ENCODE assay signal across 12 cellular contexts in genomic region chr2:55026202-55026601, GRCh38. TPM values are rescaled to one million over a fixed set of nuclear protein-coding genes. Genes with fewer than 3 reads are reported as not detected.
DNase-seq lines count a peak whose midpoint lies in the region; ATAC-seq, FAIRE-seq and TF ChIP-seq lines count a peak whose summit lies in the region.
"Had no signal": no experiment of that assay in that cellular context is flagged by ENCODE, and none has a peak within 500 bp of the region (broad histone marks: within the 10 kb centered on the region; RNA-seq: fewer than 3 reads in every experiment).

No MANE protein-coding gene starts in this region.

- peaks cover 6 to 30% (median 14%) of the 10 kb centered on the region in 4 donors for H3K4me1 Mint-ChIP-seq in CD4-positive, CD25-positive, alpha-beta regulatory T cell

- intact Hi-C loops in K562 (cut with micrococcal nuclease) = no loop called here
- intact Hi-C loops in stomach (cut with DNase I; ENCODE audit: low total_unique reads) = no loop called here
- intact Hi-C loops in colonic mucosa (cut with DNase I) = no loop called here

- CTCF ChIA-PET in K562 (lab: Yijun Ruan, JAX; ENCODE audit: low intra/inter-chr PET ratio) = no interaction called here

- H3K9me3 ChIP-seq in CD4-positive, CD25-positive, alpha-beta regulatory T cell (ENCODE audit: control insufficient read depth in 2 of 2, low read length in 2 of 2) = no peaks in the 10 kb centered on the region
- no peaks in the 10 kb centered on the region for H3K9me3 ChIP-seq in K562 (replicated peaks; ENCODE audit: control insufficient read depth, insufficient read depth, low read depth, low read length)
- H3K9me3 ChIP-seq in liver (ENCODE audit: control insufficient read depth in 4 of 4, low read length in 3 of 4) = no peaks in the 10 kb centered on the region
- H3K9me3 ChIP-seq in stomach = no peaks in the 10 kb centered on the region
- H3K9me3 ChIP-seq in colonic mucosa = no peaks in the 10 kb centered on the region

- no peak overlapping the region for H3K27ac ChIP-seq in CD4-positive, CD25-positive, alpha-beta regulatory T cell (ENCODE audit: insufficient read depth, low read length, poor library complexity, severe bottlenecking)
- H3K27ac ChIP-seq in K562 (ENCODE audit: extremely low read depth, low read depth, low read length) = no peak overlapping the region
- no peak overlapping the region for H3K27ac ChIP-seq in liver (ENCODE audit: low read depth in 1 of 2, low read length in 2 of 2)
- H3K27ac ChIP-seq in stomach = peak overlapping the region in 1 of 5 donors; percentile 16
- H3K27ac ChIP-seq in colonic mucosa = no peak overlapping the region
- H3K27ac ChIP-seq: WERI-Rb-1 had no signal

- H3K9me3 Mint-ChIP-seq in CD4-positive, CD25-positive, alpha-beta regulatory T cell = no peaks in the 10 kb centered on the region

- no peak for FAIRE-seq in K562 (lab: Jason Lieb, UNC)

- H3K79me2 ChIP-seq in K562 (ENCODE audit: control insufficient read depth, insufficient read depth, low read length) = peaks cover 100% of the 10 kb centered on the region

- H4K20me1 ChIP-seq in K562 (replicated peaks; ENCODE audit: control insufficient read depth, insufficient read depth, low read length) = peaks cover 77% of the 10 kb centered on the region

- in situ Hi-C loops in K562 (cut with MboI) = no loop called here

- peak; percentile 17 to 37 for ATAC-seq in CD4-positive, CD25-positive, alpha-beta regulatory T cell (ENCODE audit: low read depth in 2 of 2)
- ATAC-seq in K562 (no peak), HG03039 (IDR thresholded peaks at IDR 0.05; ENCODE audit: unreplicated experiment) (no peak)

- POLR2A ChIA-PET in K562 (lab: Yijun Ruan, JAX) = interaction anchor here (0.9 to 2.2 kb wide), 10 partner anchors 9 to 182 kb away, joined by 3 to 9 read pairs (median 3); partner anchors contain the start of gene RTN4

- H3K27me3 Mint-ChIP-seq in CD4-positive, CD25-positive, alpha-beta regulatory T cell = no peaks in the 10 kb centered on the region
- H3K27me3 Mint-ChIP-seq: CD8-positive, alpha-beta memory T cell had no signal

- H3K9ac ChIP-seq in K562 (ENCODE audit: insufficient read depth in 1 of 2, low read depth in 2 of 2, low read length in 2 of 2) = no peak overlapping the region
- no peak overlapping the region for H3K9ac ChIP-seq in liver (ENCODE audit: low read depth in 1 of 2, low read length in 2 of 2)
- no peak overlapping the region for H3K9ac ChIP-seq in colonic mucosa (ENCODE audit: low read depth in 2 of 2, low read length in 2 of 2)

- no peak for TF ChIP-seq RAD21 in K562 (CRISPR knock-in tag; conservative IDR thresholded peaks at IDR 0.05 in 1 of 2, IDR thresholded peaks at IDR 0.05 in 1 of 2)
- peak in 1 of 2 donors; percentile 5 for TF ChIP-seq RAD21 in liver (IDR thresholded peaks at IDR 0.05)

- no peak overlapping the region for H3K4me3 ChIP-seq in CD4-positive, CD25-positive, alpha-beta regulatory T cell (ENCODE audit: low read depth, low read length)
- H3K4me3 ChIP-seq in K562 (no peak overlapping the region), liver (ENCODE audit: low read depth in 1 of 3, low read length in 3 of 3) (no peak overlapping the region), stomach (no peak overlapping the region), colonic mucosa (no peak overlapping the region)

- H2AFZ ChIP-seq in K562 (ENCODE audit: low read depth, low read length) = no peak overlapping the region

- H3K36me3 ChIP-seq in CD4-positive, CD25-positive, alpha-beta regulatory T cell (ENCODE audit: control insufficient read depth, insufficient read depth, low read length) = no peaks in the 10 kb centered on the region
- H3K36me3 ChIP-seq in K562 (ENCODE audit: control insufficient read depth, insufficient read depth, low read length) (peaks cover 49% of the 10 kb centered on the region), liver (ENCODE audit: control insufficient read depth in 4 of 4, insufficient read depth in 3 of 4, low read depth in 1 of 4, low read length in 3 of 4) (no peaks in the 10 kb centered on the region), stomach (no peaks in the 10 kb centered on the region), colonic mucosa (no peaks in the 10 kb centered on the region)

- no peak for TF ChIP-seq EP300 in K562 (IDR thresholded peaks at IDR 0.05; ENCODE audit: low read length)
- no peak for TF ChIP-seq EP300 in stomach (IDR thresholded peaks at IDR 0.05)

- H3K27ac Mint-ChIP-seq in CD4-positive, CD25-positive, alpha-beta regulatory T cell = no peak overlapping the region

- H3K9me1 ChIP-seq in K562 (ENCODE audit: control insufficient read depth, insufficient read depth, low read length) = peaks cover 20% of the 10 kb centered on the region

- no peaks in the 10 kb centered on the region for H3K27me3 ChIP-seq in CD4-positive, CD25-positive, alpha-beta regulatory T cell (ENCODE audit: control insufficient read depth, insufficient read depth, low read length)
- H3K27me3 ChIP-seq in K562 (ENCODE audit: control insufficient read depth in 2 of 2, insufficient read depth in 2 of 2, low read length in 2 of 2) = no peaks in the 10 kb centered on the region
- H3K27me3 ChIP-seq in liver (ENCODE audit: control insufficient read depth in 4 of 4, insufficient read depth in 4 of 4, low read length in 3 of 4) = no peaks in the 10 kb centered on the region
- no peaks in the 10 kb centered on the region for H3K27me3 ChIP-seq in stomach
- H3K27me3 ChIP-seq in colonic mucosa = no peaks in the 10 kb centered on the region

- H3K4me3 Mint-ChIP-seq in CD4-positive, CD25-positive, alpha-beta regulatory T cell = no peak overlapping the region

- TF ChIP-seq POLR2A in K562 (conservative IDR thresholded peaks at IDR 0.05) (no peak), stomach (IDR thresholded peaks at IDR 0.05) (no peak)

- TF ChIP-seq CTCF in K562 (IDR thresholded peaks at IDR 0.05 in 2 of 3, conservative IDR thresholded peaks at IDR 0.05 in 1 of 3; ENCODE audit: insufficient read depth in 2 of 3, low read depth in 1 of 3, low read length in 3 of 3) (no peak), liver (IDR thresholded peaks at IDR 0.05; ENCODE audit: low read depth, low read length, missing input control) (no peak), stomach (IDR thresholded peaks at IDR 0.05) (no peak), colonic mucosa (IDR thresholded peaks at IDR 0.05) (no peak)

- H3K4me1 ChIP-seq in CD4-positive, CD25-positive, alpha-beta regulatory T cell (ENCODE audit: control insufficient read depth, insufficient read depth, low read length, poor library complexity, severe bottlenecking) = peaks cover 32% of the 10 kb centered on the region
- H3K4me1 ChIP-seq in K562 (replicated peaks in 1 of 2; ENCODE audit: control insufficient read depth in 2 of 2, insufficient read depth in 2 of 2, low read length in 2 of 2) (peaks cover 0 to 20% of the 10 kb centered on the region in 2 experiments; a peak in 2 of 5 replicates), liver (ENCODE audit: control insufficient read depth in 4 of 4, insufficient read depth in 4 of 4, low read length in 3 of 4) (no peaks in the 10 kb centered on the region), stomach (peaks cover 0 to 99% (median 50%) of the 10 kb centered on the region in 4 donors), colonic mucosa (no peaks in the 10 kb centered on the region)

- BruUV-seq in K562 (replicated peaks; lab: Mats Ljungman, UMichigan) = no TSS peak

- WGBS in K562 (ENCODE audit: insufficient coverage, low coverage, missing lambda C conversion rate) = 46% methylated on average over 2 of the region's 2 CpGs
- 50% methylated on average over 2 of the region's 2 CpGs for WGBS in liver
- WGBS in stomach, 5 donors = 53 to 67% (median 60%) methylated on average over 2 of the region's 2 CpGs

- no peak overlapping the region for H3K4me2 ChIP-seq in K562 (ENCODE audit: insufficient read depth, low read length)

- H3K36me3 Mint-ChIP-seq in CD4-positive, CD25-positive, alpha-beta regulatory T cell = no peaks in the 10 kb centered on the region
- H3K36me3 Mint-ChIP-seq: CD8-positive, alpha-beta memory T cell had no signal

- DNase-seq in CD4-positive, CD25-positive, alpha-beta regulatory T cell = peak in 1 of 3 donors; percentile 38
- DNase-seq in M059J (ENCODE audit: low read depth) (peak; percentile 29), K562 (ENCODE audit: extremely low read depth in 1 of 4, low spot score in 3 of 4) (no peak), stomach (no peak), ecto neural progenitor cell (ENCODE audit: low spot score) (no peak), colonic mucosa (no peak)
- DNase-seq: activated naive CD4-positive, alpha-beta T cell treated with Interleukin-2 at 50 U/mL for 16 hours; NCI-H1048; WERI-Rb-1 had no signal

TF ChIP-seq in K562, 482 proteins besides CTCF, POLR2A, EP300 and RAD21 (continues in another document):
- no peak for TF ChIP-seq ZNF583 (CRISPR knock-in tag; IDR thresholded peaks at IDR 0.05)

TF ChIP-seq in liver, 16 proteins besides CTCF, POLR2A, EP300 and RAD21 (continues in another document):
- TF ChIP-seq HNF4A (conservative IDR thresholded peaks at IDR 0.05) (peak; percentile 52 to 66), FOXA2 (IDR thresholded peaks at IDR 0.05) (no peak)

RNA-seq across cellular contexts. Expression of gene RTN4, which starts 24.0 kb away (rescaled TPM):
- 84.2 TPM for total RNA-seq in CD4-positive, CD25-positive, alpha-beta regulatory T cell
- polyA plus RNA-seq in CD4-positive, CD25-positive, alpha-beta regulatory T cell = 100 to 1,000 TPM in 3 of 4 donors, 10 to 100 TPM in 1; 98.0 to 151 (median 111) TPM
- 198 and 249 TPM in 2 replicates for total RNA-seq in M059J (2014; rRNA removed; shearing (Covaris generic))
- total RNA-seq in K562 (2011; cell fraction: chromatin; rRNA removed; ENCODE audit: low replicate concordance) = 172 and 408 TPM in 2 replicates
- total RNA-seq in K562 (2011; cell fraction: nucleolus; rRNA removed) = 188 and 224 TPM in 2 replicates
- total RNA-seq in K562 (2011; cell fraction: nucleoplasm; rRNA removed) = 397 and 411 TPM in 2 replicates
- total RNA-seq in K562 (2014; rRNA removed) (96.7 and 123 TPM in 2 replicates), K562 (2014; rRNA removed; fragmentation: Illumina TruSeq; extraction: Trizol) (116 and 139 TPM in 2 replicates), K562 (2015; rRNA removed; fragmentation: Illumina TruSeq; extraction: Trizol) (67.3 and 73.0 TPM in 2 replicates), K562 (2021) (228 and 238 TPM in 2 replicates), liver (100 to 1,000 TPM in 1 of 2 donors, 10 to 100 TPM in 1; 73.5 to 213 TPM), stomach (100 to 1,000 TPM; 114 to 463 (median 173) TPM), colonic mucosa (100 to 1,000 TPM; 199 to 280 TPM)
- polyA plus RNA-seq in K562 (2011; rRNA removed) (144 and 147 TPM in 2 replicates), K562 (2014; fragmentation: Illumina TruSeq; extraction: Trizol) (217 and 248 TPM in 2 replicates), K562 (2014; fragmentation: Nextera tagmentation; extraction: Ambion mirVana) (10 to 100 TPM; 75.8 to 90.3 TPM), K562 (2014; rRNA removed) (141 and 151 TPM in 2 replicates), liver (100 to 1,000 TPM in 1 of 2 donors, 10 to 100 TPM in 1; 88.8 to 348 TPM), stomach (100 to 1,000 TPM in 1 of 3 donors, 10 to 100 TPM in 2; 40.8 to 116 (median 48.7) TPM)
- polyA plus RNA-seq in K562 (2011; cell fraction: cytosol; rRNA removed) = 58.0 and 129 TPM in 2 replicates
- polyA plus RNA-seq in K562 (2011; cell fraction: nucleus; rRNA removed) = 49.3 and 111 TPM in 2 replicates
- polyA plus RNA-seq in K562 (2012) = 173 and 413 TPM in 2 replicates
- 151 and 172 TPM in 2 replicates for polyA minus RNA-seq in K562 (2011; rRNA and poly(A)+ RNA removed)
- polyA minus RNA-seq in K562 (2011; cell fraction: cytosol; rRNA and poly(A)+ RNA removed) = 70.4 and 76.7 TPM in 2 replicates
- 45.9 and 84.7 TPM in 2 replicates for polyA minus RNA-seq in K562 (2011; cell fraction: nucleus; rRNA and poly(A)+ RNA removed)

Comparison
In these comparisons a context has a peak if more than half of its experiments do, and no peak if none do; other contexts are left out.
1. ATAC-seq: peak in CD4-positive, CD25-positive, alpha-beta regulatory T cell (2 of 2); none in K562 (single experiment) and HG03039 (single experiment).